Comparison of ENCODE assay signal across 27 cellular contexts in genomic region chr6:83413068-83413467, GRCh38.
"Had no signal": no experiment of that assay in that cellular context is flagged by ENCODE, and none has a peak within 500 bp of the region (broad histone marks: within the 10 kb centered on the region; RNA-seq: fewer than 3 reads in every experiment).

No MANE protein-coding gene starts in this region.

- FAIRE-seq: urothelium cell line had no signal

- H3K27me3 ChIP-seq: stomach, suprapubic skin, testis, thyroid gland, tibial artery, tibial nerve, transverse colon, upper lobe of left lung, upper lobe of right lung, uterus, vagina had no signal

- H3K9me3 ChIP-seq: stomach, suprapubic skin, testis, thoracic aorta, thyroid gland, tibial artery, tibial nerve, transverse colon, upper lobe of left lung, upper lobe of right lung, uterus, vagina had no signal

- H3K4me1 ChIP-seq: suprapubic skin, thyroid gland, tibial artery, tibial nerve, transverse colon, upper lobe of left lung, upper lobe of right lung, uterus, vagina had no signal

- H3K27ac ChIP-seq: stomach, suprapubic skin, testis, thoracic aorta, thyroid gland, tibial artery, tibial nerve, transverse colon, upper lobe of left lung, upper lobe of right lung, uterus, vagina had no signal

- DNase-seq: stimulated activated CD4-positive, alpha-beta T cell treated with anti-CD3 and anti-CD28 coated beads, Interleukin-2, amount 100 ng/mL, for 48 hours; stimulated activated CD4-positive, alpha-beta T cell treated with anti-CD3 and anti-CD28 coated beads, Interleukin-4, amount 100 ng/mL, for 1 hour; stimulated activated CD4-positive, alpha-beta T cell treated with anti-CD3 and anti-CD28 coated beads, Interleukin-4, amount 100 ng/mL, for 24 hours; stimulated activated CD4-positive, alpha-beta T cell treated with anti-CD3 and anti-CD28 coated beads, Interleukin-4, amount 100 ng/mL, for 4 hours; stimulated activated CD8-positive, alpha-beta memory T cell treated with anti-CD3 and anti-CD28 coated beads, Interleukin-4, amount 100 ng/mL, for 48 hours; stimulated activated naive B cell treated with anti-CD40 and anti-IgM and Interleukin-4, amounts not matched to agents 10 μg/mL and 1 μg/mL and 100 μg/mL, for 72 hours; stimulated activated naive CD4-positive, alpha-beta T cell; stimulated activated naive CD4-positive, alpha-beta T cell treated with Interleukin-2 at 50 U/mL for 16 hours; stimulated activated naive CD8-positive, alpha-beta T cell treated with anti-CD3 and anti-CD28 coated beads, Interleukin-15, amount 100 ng/mL, for 72 hours; stimulated activated naive CD8-positive, alpha-beta T cell treated with anti-CD3 and anti-CD28 coated beads, Interleukin-15, Interleukin-2, amounts not matched to agents 100 U/mL and 50 U/mL, for 24 hours; stomach; substantia nigra; testis; thyroid gland; tibial artery; transverse colon; trophoblast cell; upper lobe of left lung; upper lobe of right lung; uterus had no signal

- H3K4me3 ChIP-seq: stomach, suprapubic skin, testis, thoracic aorta, thyroid gland, tibial artery, tibial nerve, transverse colon, upper lobe of left lung, upper lobe of right lung, uterus, vagina had no signal

- ATAC-seq: stimulated activated effector memory CD8-positive, alpha-beta T cell treated with anti-CD3 and anti-CD28 coated beads, Interleukin-12 subunit alpha, Interleukin-12 subunit beta, amount 100 ng/mL, for 72 hours; stimulated activated memory B cell treated with anti-CD40 and anti-IgM and Interleukin-4, amounts not matched to agents 10 μg/mL and 1 μg/mL and 100 μg/mL, for 72 hours; stimulated activated naive B cell treated with anti-CD40 and anti-IgM and Interleukin-4, amounts not matched to agents 10 μg/mL and 1 μg/mL and 100 μg/mL, for 72 hours; stimulated activated naive CD8-positive, alpha-beta T cell treated with anti-CD3 and anti-CD28 coated beads, Interleukin-15, amount 100 ng/mL, for 72 hours; stimulated activated naive CD8-positive, alpha-beta T cell treated with anti-CD3 and anti-CD28 coated beads, Interleukin-15, Interleukin-2, amounts not matched to agents 100 U/mL and 50 U/mL, for 24 hours; upper lobe of right lung had no signal

- H3K36me3 ChIP-seq: stomach, suprapubic skin, thoracic aorta, thyroid gland, tibial artery, tibial nerve, transverse colon, upper lobe of left lung, upper lobe of right lung, uterus, vagina had no signal
